ENCODE assay signal across 8 cellular contexts in genomic region chr10:109922353-109922975, GRCh38. TPM values are rescaled to one million over a fixed set of nuclear protein-coding genes. Genes with fewer than 3 reads are reported as not detected.
DNase-seq lines count a peak whose midpoint lies in the region; ATAC-seq and TF ChIP-seq lines count a peak whose summit lies in the region.

No MANE protein-coding gene starts in this region.

- TF ChIP-seq CTCF in BJ (IDR thresholded peaks at IDR 0.05; ENCODE audit: insufficient read depth, low read depth, low read length) (no peak), MM.1S (IDR thresholded peaks at IDR 0.05; ENCODE audit: low read length) (no peak), dorsolateral prefrontal cortex (IDR thresholded peaks at IDR 0.05 in 54 of 56, conservative IDR thresholded peaks at IDR 0.05 in 2 of 56; ENCODE audit: low read depth in 1 of 56, partially characterized antibody in 56 of 56) (no peak)

- CTCF ChIA-PET in BJ (lab: Yijun Ruan, JAX): no interaction called here

- ATAC-seq in naive thymus-derived CD8-positive, alpha-beta T cell: no peak
- ATAC-seq in HG03159 (IDR thresholded peaks at IDR 0.05; ENCODE audit: unreplicated experiment): no peak

- peaks cover 24% of the 10 kb centered on the region for H3K4me1 ChIP-seq in MM.1S (ENCODE audit: low read length)

- peak overlapping the region; percentile 63 for H2AFZ ChIP-seq in MM.1S (ENCODE audit: low read length)

- H3K27ac Mint-ChIP-seq in naive thymus-derived CD8-positive, alpha-beta T cell: peak overlapping the region; percentile 86 to 96 (median 93)

- no peaks in the 10 kb centered on the region for H3F3A ChIP-seq in MM.1S (ENCODE audit: insufficient read depth, low read length)

- H3K27me3 ChIP-seq in BJ (ENCODE audit: control insufficient read depth, insufficient read depth, low read length): no peaks in the 10 kb centered on the region
- no peaks in the 10 kb centered on the region for H3K27me3 ChIP-seq in MM.1S (replicated peaks; ENCODE audit: insufficient read depth, low read length)
- no peaks in the 10 kb centered on the region for H3K27me3 ChIP-seq in dorsolateral prefrontal cortex

- no peaks in the 10 kb centered on the region for H3K27me3 Mint-ChIP-seq in naive thymus-derived CD8-positive, alpha-beta T cell

- H3K4me3 Mint-ChIP-seq in naive thymus-derived CD8-positive, alpha-beta T cell: peak overlapping the region; percentile 71 to 93 (median 89)

- H3K4me1 Mint-ChIP-seq in naive thymus-derived CD8-positive, alpha-beta T cell: peaks cover 29 to 63% (median 59%) of the 10 kb centered on the region in 4 donors

- H3K9me3 ChIP-seq in MM.1S (replicated peaks; ENCODE audit: insufficient read depth, low read length): no peaks in the 10 kb centered on the region

- DNase-seq in BJ (ENCODE audit: low read depth): no peak
- DNase-seq in MM.1S: no peak
- DNase-seq in dorsolateral prefrontal cortex: no peak
- no peak for DNase-seq in naive thymus-derived CD8-positive, alpha-beta T cell
- DNase-seq in NCI-H1048 (lab: John Stamatoyannopoulos, UW): no peak
- DNase-seq in mesenteric fat pad (ENCODE audit: low spot score): no peak
- no peak for DNase-seq in AML-193 (lab: John Stamatoyannopoulos, UW)

- no peaks in the 10 kb centered on the region for H3K9me3 Mint-ChIP-seq in naive thymus-derived CD8-positive, alpha-beta T cell

- peak overlapping the region; percentile 79 for H3K4me2 ChIP-seq in MM.1S (ENCODE audit: low read depth, low read length)

- POLR2A ChIA-PET in BJ (lab: Charles Lee): no interaction called here
- POLR2A ChIA-PET in naive thymus-derived CD8-positive, alpha-beta T cell (lab: Charles Lee): interaction anchor here (3.1 kb wide), 1 partner anchor 12 kb away, joined by 16 read pairs; no protein-coding TSS in a partner anchor

- H3K4me3 ChIP-seq in BJ (ENCODE audit: low read depth, low read length): peak overlapping the region; percentile 79
- H3K4me3 ChIP-seq in MM.1S (ENCODE audit: low read length): peak overlapping the region; percentile 92
- H3K4me3 ChIP-seq in dorsolateral prefrontal cortex: peak overlapping the region; percentile 58 to 100 (median 92)

- H3K9ac ChIP-seq in MM.1S (ENCODE audit: low read length): peak overlapping the region; percentile 88

- H3K27ac ChIP-seq in MM.1S (ENCODE audit: low read length) (no peak overlapping the region), dorsolateral prefrontal cortex (peak overlapping the region in 55 of 59 donors; percentile 4 to 96 (median 88))

- H3K36me3 ChIP-seq in BJ (ENCODE audit: control insufficient read depth, insufficient read depth, low read length) (no peaks in the 10 kb centered on the region; the same call in 1 of the 2 replicates), MM.1S (replicated peaks; ENCODE audit: insufficient read depth, low read length) (no peaks in the 10 kb centered on the region)

- no peaks in the 10 kb centered on the region for H3K36me3 Mint-ChIP-seq in naive thymus-derived CD8-positive, alpha-beta T cell

- intact Hi-C loops in dorsolateral prefrontal cortex (cut with DNase I): loop anchor here (2.0 to 5.0 kb wide), 3 partner anchors 36 to 84 kb away; partner anchors contain the start of gene ADD3 (in 2 of the 2)

- peaks cover 48% of the 10 kb centered on the region for H3K79me2 ChIP-seq in MM.1S (ENCODE audit: low read length)

- H3K9me2 ChIP-seq in MM.1S (replicated peaks; ENCODE audit: insufficient read depth, low read length): no peaks in the 10 kb centered on the region

- H4K20me1 ChIP-seq in MM.1S (ENCODE audit: insufficient read depth, low read length): no peaks in the 10 kb centered on the region

RNA-seq across cellular contexts. Expression of gene XPNPEP1, which starts 0.8 kb away (rescaled TPM):
- polyA plus RNA-seq in BJ (2011; rRNA removed): 108 and 173 TPM in 2 replicates
- polyA minus RNA-seq in BJ (2011; rRNA and poly(A)+ RNA removed): 210 and 311 TPM in 2 replicates
- total RNA-seq in dorsolateral prefrontal cortex (10 to 100 TPM; 42.7 to 96.7 (median 63.5) TPM), mesenteric fat pad (68.7 TPM)
- 10 to 100 TPM; 42.2 to 42.3 TPM for total RNA-seq in naive thymus-derived CD8-positive, alpha-beta T cell
- 10 to 100 TPM; 16.6 to 19.9 (median 18.7) TPM for polyA plus RNA-seq in naive thymus-derived CD8-positive, alpha-beta T cell
